ENCODE assay signal across 30 cellular contexts in the genomic region with DNA sequence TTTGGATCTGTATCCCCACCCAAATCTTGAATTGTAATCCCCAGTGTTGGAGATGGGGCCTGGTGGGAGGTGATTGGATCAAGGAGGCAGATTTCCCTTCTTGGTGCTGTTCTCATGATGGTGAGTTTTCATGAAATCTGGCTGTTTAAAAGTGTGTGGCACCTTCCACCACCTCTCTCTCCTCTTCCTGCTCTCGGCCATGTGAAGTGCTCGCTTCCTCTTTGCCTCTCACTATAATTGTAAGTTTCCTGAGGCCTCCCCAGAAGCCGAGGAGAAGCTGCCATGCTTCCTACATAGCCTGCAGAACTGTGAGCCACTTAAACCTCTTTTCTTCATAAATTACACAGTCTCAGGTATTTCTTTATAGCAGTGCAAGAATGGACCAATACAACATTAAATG.
"Had no signal": no experiment of that assay in that cellular context is flagged by ENCODE, and none has a peak within 500 bp of the region (broad histone marks: within the 10 kb centered on the region; RNA-seq: fewer than 3 reads in every experiment).

No MANE protein-coding gene starts in this region.

- H3K36me3 ChIP-seq: brain microvascular endothelial cell had no signal

- H3K27me3 ChIP-seq: brain microvascular endothelial cell had no signal

- DNase-seq: activated CD4-positive, alpha-beta T cell treated with anti-CD3 and anti-CD28 coated beads, Interleukin-2, amount 10 ng/mL, durations not matched to agents 24 days and 14 days; activated CD4-positive, alpha-beta T cell treated with anti-CD3 and anti-CD28 coated beads, Interleukin-2, amount 50 U/mL, for 4 hours; activated CD8-positive, alpha-beta T cell treated with anti-CD3 and anti-CD28 coated beads for 36 hours; activated effector memory CD4-positive, alpha-beta T cell treated with anti-CD3 and anti-CD28 coated beads, Interleukin-2, amount 50 U/mL, for 16 hours; activated naive CD4-positive, alpha-beta T cell; activated naive CD4-positive, alpha-beta T cell treated with anti-CD3 and anti-CD28 coated beads, Interleukin-2, amount 50 U/mL, for 16 hours; activated naive CD8-positive, alpha-beta T cell treated with anti-CD3 and anti-CD28 coated beads for 36 hours; activated T-cell treated with anti-CD3 and anti-CD28 coated beads, Interleukin-2, amount 50 U/mL, for 1 hour; activated T-cell treated with anti-CD3 and anti-CD28 coated beads, Interleukin-2, amount 50 U/mL, for 72 hours; amniotic stem cell; aorta; brain microvascular endothelial cell; central memory CD4-positive, alpha-beta T cell; MM.1S; NCI-H1048; NCI-H1105 treated with DMSO at 0.1 percent for 48 hours; NCI-H1436; NCI-H1694; NCI-H1930; NCI-H2081 treated with DMSO at 0.1 percent for 48 hours; NCI-H345; NCI-H524 treated with DMSO at 0.1 percent for 48 hours; OCI-M1; Right ventricle myocardium superior; SW 1271; T-helper 1 cell; T-helper 2 cell; T-helper 9 cell had no signal

- H3K9ac ChIP-seq: KMS-11 had no signal

- ATAC-seq: activated CD8-positive, alpha-beta T cell treated with anti-CD3 and anti-CD28 coated beads for 36 hours; activated T-cell treated with anti-CD3 and anti-CD28 coated beads, Interleukin-2, amount 50 U/mL, for 72 hours; activated T-helper 17 cell treated with anti-CD3 and anti-CD28 coated beads, Interleukin-2, amount 50 U/mL, for 72 hours had no signal

- H3K27ac ChIP-seq: brain microvascular endothelial cell, KMS-11 had no signal

- H3K4me2 ChIP-seq: KMS-11 had no signal
